In the genomic region with DNA sequence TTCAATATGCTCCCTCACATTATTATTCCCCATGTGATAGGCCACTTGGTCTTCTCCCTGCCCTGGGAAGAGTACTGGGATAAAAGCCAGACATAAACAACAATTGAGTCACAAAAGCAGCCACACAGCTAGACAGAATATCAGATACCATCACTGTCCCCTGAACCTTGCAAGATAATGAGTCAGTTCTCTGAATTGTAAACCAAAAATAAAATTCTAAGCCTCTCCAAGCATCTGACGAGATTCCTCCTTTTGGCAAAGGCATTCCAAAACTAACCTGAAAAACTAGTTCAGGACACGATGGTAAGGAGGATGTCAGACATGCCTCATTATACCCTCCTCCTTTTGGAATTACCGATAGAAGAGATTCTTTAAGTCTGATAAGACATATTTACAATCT, we compare ENCODE assay signal across 19 cellular contexts.
DNase-seq lines count a peak whose midpoint lies in the region; ATAC-seq lines count a peak whose summit lies in the region.
"Had no signal": no experiment of that assay in that cellular context is flagged by ENCODE, and none has a peak within 500 bp of the region (broad histone marks: within the 10 kb centered on the region; RNA-seq: fewer than 3 reads in every experiment).

No MANE protein-coding gene starts in this region.

- DNase-seq in HT-29 (ENCODE audit: low spot score) (peak; percentile 39), amniotic epithelial cell (ENCODE audit: low read depth) (peak; percentile 65), hepatic stellate cell (ENCODE audit: low spot score) (peak; percentile 10)
- DNase-seq in stimulated activated naive CD4-positive, alpha-beta T cell treated with Interleukin-2 at 50 U/mL for 16 hours (lab: John Stamatoyannopoulos, UW): no peak
- no peak for DNase-seq in activated CD8-positive, alpha-beta memory T cell treated with anti-CD3 and anti-CD28 coated beads, Interleukin-2, amount 50 U/mL, for 48 hours
- DNase-seq: CD4-positive, CD25-positive, alpha-beta regulatory T cell; dermis blood vessel endothelial cell; left colon; mucosa of descending colon; NCI-H1105 treated with DMSO at 0.1 percent for 48 hours; nucleus accumbens; Right ventricle myocardium superior; sigmoid colon; stimulated activated CD4-positive, alpha-beta T cell treated with anti-CD3 and anti-CD28 coated beads, Interleukin-2, amount 100 ng/mL, for 48 hours; T-helper 9 cell; testis had no signal

- no peak for ATAC-seq in HG02588 (IDR thresholded peaks at IDR 0.05; ENCODE audit: unreplicated experiment)
- no peak for ATAC-seq in esophagus mucosa
- ATAC-seq: K562, left colon, mucosa of descending colon had no signal

Comparison
In these comparisons a context has a peak if more than half of its experiments do, and no peak if none do; other contexts are left out.
1. DNase-seq: peak in HT-29 (single experiment), amniotic epithelial cell (single experiment) and hepatic stellate cell (single experiment); none in stimulated activated naive CD4-positive, alpha-beta T cell treated with Interleukin-2 at 50 U/mL for 16 hours (single experiment) and activated CD8-positive, alpha-beta memory T cell treated with anti-CD3 and anti-CD28 coated beads, Interleukin-2, amount 50 U/mL, for 48 hours (single experiment).